ENCODE assay signal across 20 cellular contexts in the genomic region with DNA sequence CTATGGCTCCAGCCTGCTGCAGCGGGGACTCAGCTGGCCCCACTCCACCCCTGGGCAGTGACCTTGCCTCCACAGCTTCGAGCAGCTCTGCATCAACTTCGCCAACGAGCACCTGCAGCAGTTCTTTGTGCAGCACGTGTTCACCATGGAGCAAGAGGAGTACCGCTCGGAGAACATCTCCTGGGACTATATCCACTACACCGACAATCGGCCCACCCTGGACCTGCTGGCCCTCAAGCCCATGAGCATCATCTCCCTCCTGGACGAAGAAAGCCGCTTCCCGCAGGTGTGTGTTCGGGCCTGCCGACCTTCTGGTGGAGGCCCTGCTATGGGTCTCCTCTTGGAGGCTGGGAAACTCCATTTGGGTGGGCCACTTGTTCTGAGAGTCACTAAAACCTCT. TPM values are rescaled to one million over a fixed set of nuclear protein-coding genes. Genes with fewer than 3 reads are reported as not detected.
A peak's percentile ranks its signal among the peaks of the same experiment; 100 is the strongest.
DNase-seq lines count a peak whose midpoint lies in the region; ATAC-seq, FAIRE-seq and TF ChIP-seq lines count a peak whose summit lies in the region.
"Had no signal": no experiment of that assay in that cellular context is flagged by ENCODE, and none has a peak within 500 bp of the region (broad histone marks: within the 10 kb centered on the region; RNA-seq: fewer than 3 reads in every experiment).

No MANE protein-coding gene starts in this region.

- H4K20me1 ChIP-seq in HepG2 (ENCODE audit: insufficient read depth, low read length): no peaks in the 10 kb centered on the region

- no TSS peak for BruUV-seq in HepG2 (replicated peaks; lab: Mats Ljungman, UMichigan)
- no TSS peak for BruUV-seq in MCF 10A (replicated peaks; lab: Mats Ljungman, UMichigan)

- TF ChIP-seq CTCF in RWPE2 (IDR thresholded peaks at IDR 0.05; ENCODE audit: poor library complexity, severe bottlenecking) (no peak), HepG2 (CRISPR knock-in tag; IDR thresholded peaks at IDR 0.05) (no peak), spleen (IDR thresholded peaks at IDR 0.05 in 8 of 11, conservative IDR thresholded peaks at IDR 0.05 in 3 of 11) (no peak), MCF 10A (IDR thresholded peaks at IDR 0.05; ENCODE audit: unreplicated experiment) (no peak), WERI-Rb-1 (IDR thresholded peaks at IDR 0.05; ENCODE audit: low read depth, low read length) (no peak)

- no peaks in the 10 kb centered on the region for H3K9me3 ChIP-seq in RWPE2 (ENCODE audit: severe bottlenecking)
- H3K9me3 ChIP-seq in HepG2 (ENCODE audit: low read length): no peaks in the 10 kb centered on the region
- no peaks in the 10 kb centered on the region for H3K9me3 ChIP-seq in spleen
- peaks cover 3% of the 10 kb centered on the region for H3K9me3 ChIP-seq in WERI-Rb-1 (ENCODE audit: severe bottlenecking)
- H3K9me3 ChIP-seq: BE2C had no signal

- no peak for ATAC-seq in RWPE2 (ENCODE audit: low read depth)
- ATAC-seq in HepG2: no peak
- ATAC-seq: GM12878 had no signal

- H3K27me3 ChIP-seq in RWPE2 (ENCODE audit: insufficient read depth, poor library complexity, severe bottlenecking) (no peaks in the 10 kb centered on the region), HepG2 (ENCODE audit: control insufficient read depth in 1 of 2, insufficient read depth in 2 of 2, low read length in 2 of 2) (peaks cover 16 to 74% of the 10 kb centered on the region in 2 experiments), spleen (replicated peaks in 1 of 7) (no peaks in the 10 kb centered on the region), WERI-Rb-1 (ENCODE audit: insufficient read depth, low read depth, severe bottlenecking) (no peaks in the 10 kb centered on the region)
- H3K27me3 ChIP-seq: BE2C had no signal

- H3K4me3 ChIP-seq in RWPE2 (ENCODE audit: severe bottlenecking) (no peak overlapping the region), HepG2 (replicated peaks in 1 of 3; ENCODE audit: insufficient read depth in 1 of 3, low read depth in 2 of 3, low read length in 3 of 3) (no peak overlapping the region), spleen (no peak overlapping the region), WERI-Rb-1 (ENCODE audit: low read depth, low read length) (no peak overlapping the region)
- H3K4me3 ChIP-seq: GM12878 had no signal

- H2AFZ ChIP-seq in HepG2 (ENCODE audit: low read length): no peak overlapping the region

- no peaks in the 10 kb centered on the region for H3K9me3 Mint-ChIP-seq in MCF 10A (ENCODE audit: unreplicated experiment)
- H3K9me3 Mint-ChIP-seq: CD4-positive, CD25-positive, alpha-beta regulatory T cell had no signal

- H3K36me3 ChIP-seq in RWPE2 (ENCODE audit: low read depth) (no peaks in the 10 kb centered on the region), HepG2 (replicated peaks in 1 of 2; ENCODE audit: control insufficient read depth in 1 of 2, insufficient read depth in 2 of 2, low read length in 2 of 2) (no peaks in the 10 kb centered on the region), spleen (no peaks in the 10 kb centered on the region), WERI-Rb-1 (no peaks in the 10 kb centered on the region)
- H3K36me3 ChIP-seq: BE2C had no signal

- H3K4me2 ChIP-seq in HepG2 (ENCODE audit: low read depth, low read length): no peak overlapping the region

- H3K36me3 Mint-ChIP-seq in MCF 10A (ENCODE audit: insufficient read depth, unreplicated experiment): no peaks in the 10 kb centered on the region
- H3K36me3 Mint-ChIP-seq: CD4-positive, CD25-positive, alpha-beta regulatory T cell had no signal

- TF ChIP-seq RAD21 in HepG2 (CRISPR knock-in tag; IDR thresholded peaks at IDR 0.05): no peak

- no peak for FAIRE-seq in HepG2 (lab: Jason Lieb, UNC)
- FAIRE-seq: A204.1, GM12878 had no signal

- H3K79me2 ChIP-seq in HepG2 (ENCODE audit: insufficient read depth, low read length): no peaks in the 10 kb centered on the region

- H3K4me3 Mint-ChIP-seq in MCF 10A (ENCODE audit: unreplicated experiment): no peak overlapping the region
- H3K4me3 Mint-ChIP-seq: CD4-positive, CD25-positive, alpha-beta regulatory T cell had no signal

- in situ Hi-C loops in HepG2 (cut with HindIII; ENCODE audit: extremely low pct_ligation_motif_present, low pct_unique_long_range_greater_than_20kb): no loop called here

- TF ChIP-seq EP300 in HepG2 (IDR thresholded peaks at IDR 0.05; ENCODE audit: low read depth in 2 of 2, low read length in 2 of 2) (no peak), HepG2 (CRISPR knock-in tag; IDR thresholded peaks at IDR 0.05; ENCODE audit: borderline replicate concordance) (no peak)

- no peaks in the 10 kb centered on the region for H3K27me3 Mint-ChIP-seq in MCF 10A (ENCODE audit: insufficient read depth, unreplicated experiment)

- no peaks in the 10 kb centered on the region for H3K4me1 Mint-ChIP-seq in MCF 10A (ENCODE audit: insufficient read depth, unreplicated experiment)
- H3K4me1 Mint-ChIP-seq: CD4-positive, CD25-positive, alpha-beta regulatory T cell had no signal

- POLR2A ChIA-PET in HepG2 (lab: Yijun Ruan, JAX): no interaction called here
- POLR2A ChIA-PET in MCF 10A (lab: Yijun Ruan, JAX): no interaction called here

- H3K9ac ChIP-seq in HepG2 (ENCODE audit: insufficient read depth, low read depth, low read length): no peak overlapping the region

- intact Hi-C loops in HepG2 (cut with micrococcal nuclease; ENCODE audit: unreplicated experiment) (no loop called here), spleen (cut with DNase I; ENCODE audit: low total_unique reads) (no loop called here), MCF 10A (cut with micrococcal nuclease) (no loop called here)

- H3K27ac Mint-ChIP-seq in MCF 10A (ENCODE audit: low read depth, unreplicated experiment): no peak overlapping the region

- no peaks in the 10 kb centered on the region for H3K4me1 ChIP-seq in RWPE2 (ENCODE audit: insufficient read depth, poor library complexity, severe bottlenecking)
- no peaks in the 10 kb centered on the region for H3K4me1 ChIP-seq in HepG2 (ENCODE audit: insufficient read depth, low read length)
- H3K4me1 ChIP-seq in spleen: peaks cover 0 to 6% (median 0%) of the 10 kb centered on the region in 6 donors
- H3K4me1 ChIP-seq: BE2C had no signal

- DNase-seq in activated effector memory CD4-positive, alpha-beta T cell treated with anti-CD3 and anti-CD28 coated beads, Interleukin-2, amount 50 U/mL, for 16 hours: peak; percentile 44
- DNase-seq in activated effector memory CD4-positive, alpha-beta T cell treated with Interleukin-2 at 50 U/mL for 16 hours: no peak
- DNase-seq in RWPE2 (ENCODE audit: low spot score) (peak; percentile 48), HepG2 (ENCODE audit: low spot score) (no peak), spleen (peak; percentile 63), MCF 10A (ENCODE audit: unreplicated experiment) (no peak), WERI-Rb-1 (no peak), NCI-H2107 treated with DMSO at 0.1 percent for 48 hours (lab: John Stamatoyannopoulos, UW; ENCODE audit: unreplicated experiment) (no peak)
- DNase-seq: BE2C; CD4-positive, CD25-positive, alpha-beta regulatory T cell; COR-L47; GDM1; KBM-7; NCI-H1417; NCI-H187; NCI-H345; NCI-H524 treated with DMSO at 0.1 percent for 48 hours; SIG-M5 had no signal

- no peak overlapping the region for H3K27ac ChIP-seq in RWPE2 (ENCODE audit: poor library complexity, severe bottlenecking)
- no peak overlapping the region for H3K27ac ChIP-seq in HepG2 (ENCODE audit: extremely low read length, insufficient read depth, low read length)
- H3K27ac ChIP-seq in spleen: no peak overlapping the region
- H3K27ac ChIP-seq in WERI-Rb-1: no peak overlapping the region

- CTCF ChIA-PET in HepG2 (lab: Yijun Ruan, JAX; ENCODE audit: low intra/inter-chr PET ratio, low total read pairs) (no interaction called here), MCF 10A (lab: Yijun Ruan, JAX) (interaction anchor here (0.7 to 0.9 kb wide), 3 partner anchors 15 to 714 kb away, joined by 3 read pairs; no protein-coding TSS in a partner anchor)

- TF ChIP-seq POLR2A in HepG2 (IDR thresholded peaks at IDR 0.05; ENCODE audit: insufficient read depth in 1 of 2, low read depth in 2 of 2, low read length in 2 of 2) (no peak), spleen (IDR thresholded peaks at IDR 0.05) (no peak)

- 56% methylated on average over 10 of the region's 14 CpGs for WGBS in HepG2 (ENCODE audit: low lambda C conversion rate)
- WGBS in spleen, 5 donors: 84 to 98% (median 93%) methylated on average over 7 to 14 of the region's 14 CpGs

RNA-seq across cellular contexts. Expression of a gene that starts 48.6 kb away (rescaled TPM):
- not detected in 2 replicates for total RNA-seq in HepG2 (2016; rRNA removed; fragmentation: Illumina TruSeq; extraction: Trizol)
- total RNA-seq in HepG2 (2016; cell fraction: cytosol; rRNA removed; fragmentation: Illumina TruSeq; extraction: Trizol; ENCODE audit: low read depth): not detected in 2 replicates
- not detected in 2 replicates for total RNA-seq in HepG2 (2016; cell fraction: insoluble cytoplasmic fraction; rRNA removed; fragmentation: Illumina TruSeq; extraction: Trizol)
- not detected in 2 replicates for total RNA-seq in HepG2 (2016; cell fraction: membrane; rRNA removed; fragmentation: Illumina TruSeq; extraction: Trizol)
- not detected in 2 replicates for total RNA-seq in HepG2 (2016; cell fraction: nucleus; rRNA removed; fragmentation: Illumina TruSeq; extraction: Trizol)
- 0.03 TPM in 1 of 2 replicates, not detected in the other for polyA plus RNA-seq in HepG2 (2011; rRNA removed)
- 0.01 TPM in 1 of 2 replicates, not detected in the other for polyA plus RNA-seq in HepG2 (2011; cell fraction: cytosol; rRNA removed)
- polyA plus RNA-seq in HepG2 (2011; cell fraction: nucleus; rRNA removed): 0.11 and 0.12 TPM in 2 replicates
- polyA plus RNA-seq in HepG2 (2012): not detected in 2 replicates
- not detected in 2 replicates for polyA plus RNA-seq in HepG2 (2016; cell fraction: cytosol; fragmentation: Illumina TruSeq; extraction: Trizol; ENCODE audit: low read depth)
- polyA plus RNA-seq in HepG2 (2016; cell fraction: insoluble cytoplasmic fraction; fragmentation: Illumina TruSeq; extraction: Trizol; ENCODE audit: low read depth): not detected in 2 replicates
- polyA plus RNA-seq in HepG2 (2016; cell fraction: membrane; fragmentation: Illumina TruSeq; extraction: Trizol; ENCODE audit: low read depth): not detected in 2 replicates
- not detected in 2 replicates for polyA plus RNA-seq in HepG2 (2016; cell fraction: nucleus; fragmentation: Illumina TruSeq; extraction: Trizol; ENCODE audit: insufficient read depth, low read depth)
- polyA minus RNA-seq in HepG2 (2011; rRNA and poly(A)+ RNA removed; ENCODE audit: low replicate concordance): 0.02 TPM in 1 of 2 replicates, not detected in the other
- not detected in 2 replicates for polyA minus RNA-seq in HepG2 (2011; cell fraction: cytosol; rRNA and poly(A)+ RNA removed)
- polyA minus RNA-seq in HepG2 (2011; cell fraction: nucleus; rRNA and poly(A)+ RNA removed): not detected in 2 replicates
- 10 to 100 TPM; 32.3 to 55.7 (median 50.1) TPM for total RNA-seq in spleen
- 100 to 1,000 TPM in 2 of 3 donors, 10 to 100 TPM in 1; 76.9 to 165 (median 103) TPM for polyA plus RNA-seq in spleen
- not detected in 2 replicates for total RNA-seq in MCF 10A (2022)
- total RNA-seq: CD4-positive, CD25-positive, alpha-beta regulatory T cell had no signal

RNA-seq across cellular contexts. Expression of a gene that starts 57.8 kb away (rescaled TPM):
- total RNA-seq in HepG2 (2016; rRNA removed; fragmentation: Illumina TruSeq; extraction: Trizol) (62.3 and 90.2 TPM in 2 replicates), spleen (10 to 100 TPM; 40.5 to 59.7 (median 44.3) TPM), MCF 10A (2022) (56.8 and 57.0 TPM in 2 replicates)
- 6.7 and 7.7 TPM in 2 replicates for total RNA-seq in HepG2 (2016; cell fraction: cytosol; rRNA removed; fragmentation: Illumina TruSeq; extraction: Trizol; ENCODE audit: low read depth)
- 62.9 and 85.5 TPM in 2 replicates for total RNA-seq in HepG2 (2016; cell fraction: insoluble cytoplasmic fraction; rRNA removed; fragmentation: Illumina TruSeq; extraction: Trizol)
- 17.1 and 18.1 TPM in 2 replicates for total RNA-seq in HepG2 (2016; cell fraction: membrane; rRNA removed; fragmentation: Illumina TruSeq; extraction: Trizol)
- 52.7 and 54.8 TPM in 2 replicates for total RNA-seq in HepG2 (2016; cell fraction: nucleus; rRNA removed; fragmentation: Illumina TruSeq; extraction: Trizol)
- polyA plus RNA-seq in HepG2 (2011; rRNA removed) (25.7 and 28.9 TPM in 2 replicates), spleen (10 to 100 TPM; 18.8 to 28.1 (median 22.0) TPM)
- 16.1 and 24.8 TPM in 2 replicates for polyA plus RNA-seq in HepG2 (2011; cell fraction: cytosol; rRNA removed)
- 17.9 and 22.5 TPM in 2 replicates for polyA plus RNA-seq in HepG2 (2011; cell fraction: nucleus; rRNA removed)
- 43.1 and 48.6 TPM in 2 replicates for polyA plus RNA-seq in HepG2 (2012)
- 4.3 and 4.7 TPM in 2 replicates for polyA plus RNA-seq in HepG2 (2016; cell fraction: cytosol; fragmentation: Illumina TruSeq; extraction: Trizol; ENCODE audit: low read depth)
- polyA plus RNA-seq in HepG2 (2016; cell fraction: insoluble cytoplasmic fraction; fragmentation: Illumina TruSeq; extraction: Trizol; ENCODE audit: low read depth): 87.1 and 88.3 TPM in 2 replicates
- 9.9 and 10.2 TPM in 2 replicates for polyA plus RNA-seq in HepG2 (2016; cell fraction: membrane; fragmentation: Illumina TruSeq; extraction: Trizol; ENCODE audit: low read depth)
- polyA plus RNA-seq in HepG2 (2016; cell fraction: nucleus; fragmentation: Illumina TruSeq; extraction: Trizol; ENCODE audit: insufficient read depth, low read depth): 60.9 and 64.3 TPM in 2 replicates
- polyA minus RNA-seq in HepG2 (2011; rRNA and poly(A)+ RNA removed; ENCODE audit: low replicate concordance): 7.4 and 11.6 TPM in 2 replicates
- polyA minus RNA-seq in HepG2 (2011; cell fraction: cytosol; rRNA and poly(A)+ RNA removed): 28.7 and 30.0 TPM in 2 replicates
- polyA minus RNA-seq in HepG2 (2011; cell fraction: nucleus; rRNA and poly(A)+ RNA removed): 43.5 and 63.2 TPM in 2 replicates

Comparison
In these comparisons a context has a peak if more than half of its experiments do, and no peak if none do; other contexts are left out.
1. DNase-seq: peak in activated effector memory CD4-positive, alpha-beta T cell treated with anti-CD3 and anti-CD28 coated beads, Interleukin-2, amount 50 U/mL, for 16 hours (single experiment), RWPE2 (single experiment) and spleen (single experiment); none in activated effector memory CD4-positive, alpha-beta T cell treated with Interleukin-2 at 50 U/mL for 16 hours (single experiment), HepG2 (single experiment), MCF 10A (single experiment), WERI-Rb-1 (single experiment) and NCI-H2107 treated with DMSO at 0.1 percent for 48 hours (single experiment).
2. RNA of a gene that starts 48.6 kb away (total RNA-seq): 32.3 to 55.7 TPM in spleen; not detected in MCF 10A and not detected in HepG2; every median in the first group is over 10 times any median in the second.